ENCODE assay signal across 1 cellular context in genomic region chr11:74171630-74172465, GRCh38.
TF ChIP-seq lines count a peak whose summit lies in the region.

No MANE protein-coding gene starts in this region.

TF ChIP-seq in H1, 55 proteins besides CTCF, POLR2A, EP300 and RAD21 (continued from another document):
- TF ChIP-seq JUN (IDR thresholded peaks at IDR 0.05; ENCODE audit: low read depth, low read length), result no peak
- TF ChIP-seq TEAD4 (IDR thresholded peaks at IDR 0.05; ENCODE audit: low read depth, low read length), result no peak
- no peak for TF ChIP-seq SIN3A (conservative IDR thresholded peaks at IDR 0.05 in 1 of 2, IDR thresholded peaks at IDR 0.05 in 1 of 2; ENCODE audit: low read depth in 1 of 2, low read length in 2 of 2)
- TF ChIP-seq HDAC2 (IDR thresholded peaks at IDR 0.05; ENCODE audit: borderline replicate concordance in 1 of 2, low read depth in 2 of 2, low read length in 2 of 2), result no peak
- TF ChIP-seq CBX5 (IDR thresholded peaks at IDR 0.05; ENCODE audit: low read depth, low read length), result no peak
- TF ChIP-seq EZH2 (IDR thresholded peaks at IDR 0.05; ENCODE audit: low read depth, low read length, severe bottlenecking), result no peak
- TF ChIP-seq RFX5 (IDR thresholded peaks at IDR 0.05; ENCODE audit: borderline replicate concordance, low read depth, low read length), result no peak
- TF ChIP-seq TBP (IDR thresholded peaks at IDR 0.05; ENCODE audit: low read depth, low read length), result no peak
- no peak for TF ChIP-seq MAFK (IDR thresholded peaks at IDR 0.05; ENCODE audit: low read depth, low read length)
- no peak for TF ChIP-seq USF2 (IDR thresholded peaks at IDR 0.05; ENCODE audit: low read length)
- no peak for TF ChIP-seq SP1 (IDR thresholded peaks at IDR 0.05; ENCODE audit: low read depth, low read length)
